ENCODE assay signal across 8 cellular contexts in genomic region chr10:86755454-86755739, GRCh38. TPM values are rescaled to one million over a fixed set of nuclear protein-coding genes. Genes with fewer than 3 reads are reported as not detected.
DNase-seq lines count a peak whose midpoint lies in the region; ATAC-seq lines count a peak whose summit lies in the region.

No MANE protein-coding gene starts in this region.

- no peaks in the 10 kb centered on the region for H3K9me3 ChIP-seq in iPS-15b (ENCODE audit: control insufficient read depth, insufficient read depth, low read length)
- H3K9me3 ChIP-seq in subcutaneous abdominal adipose tissue (ENCODE audit: control insufficient read depth in 5 of 5, low read length in 5 of 5) = no peaks in the 10 kb centered on the region

- H3K4me1 Mint-ChIP-seq in T-helper 1 cell treated with Interleukin-12 subunit alpha and Interleukin-12 subunit beta and Interleukin-4 antibody, amounts not matched to agents 30 μg/mL and 1 μg/mL, for 36 hours (ENCODE audit: low read depth) = peaks cover 30% of the 10 kb centered on the region
- peaks cover 53% of the 10 kb centered on the region for H3K4me1 Mint-ChIP-seq in activated CD4-positive, alpha-beta memory T cell treated with anti-CD3 and anti-CD28 coated beads, Interleukin-2, amount 10 ng/mL, durations not matched to agents 7 days and 5 days

- POLR2A ChIA-PET in activated CD4-positive, alpha-beta memory T cell treated with anti-CD3 and anti-CD28 coated beads, Interleukin-2, amount 10 ng/mL, durations not matched to agents 7 days and 5 days (lab: Charles Lee) = interaction anchor here (3.9 kb wide), 1 partner anchor 44 kb away, joined by 31 read pairs; no protein-coding TSS in a partner anchor

- H3K27me3 Mint-ChIP-seq in T-helper 1 cell treated with Interleukin-12 subunit alpha and Interleukin-12 subunit beta and Interleukin-4 antibody, amounts not matched to agents 30 μg/mL and 1 μg/mL, for 36 hours (ENCODE audit: low read depth) = peaks cover 47% of the 10 kb centered on the region
- H3K27me3 Mint-ChIP-seq in activated CD4-positive, alpha-beta memory T cell treated with anti-CD3 and anti-CD28 coated beads, Interleukin-2, amount 10 ng/mL, durations not matched to agents 7 days and 5 days = peaks cover 13% of the 10 kb centered on the region

- no peaks in the 10 kb centered on the region for H3K27me3 ChIP-seq in iPS-15b (ENCODE audit: control insufficient read depth, insufficient read depth, low read length)
- H3K27me3 ChIP-seq in subcutaneous abdominal adipose tissue (ENCODE audit: control insufficient read depth in 5 of 5, insufficient read depth in 4 of 5, low read length in 5 of 5) = peaks cover 0 to 5% (median 0%) of the 10 kb centered on the region in 5 donors

- ATAC-seq in GM21360 (IDR thresholded peaks at IDR 0.05; ENCODE audit: unreplicated experiment) (no peak), GM18873 (IDR thresholded peaks at IDR 0.05; ENCODE audit: low FRiP score, unreplicated experiment) (no peak)

- DNase-seq in T-helper 1 cell (no peak), AML-193 (lab: John Stamatoyannopoulos, UW) (no peak)
- DNase-seq in activated CD4-positive, alpha-beta memory T cell treated with anti-CD3 and anti-CD28 coated beads, Interleukin-2, amount 10 ng/mL, durations not matched to agents 7 days and 5 days = no peak

- peaks cover 7% of the 10 kb centered on the region for H3K36me3 Mint-ChIP-seq in T-helper 1 cell treated with Interleukin-12 subunit alpha and Interleukin-12 subunit beta and Interleukin-4 antibody, amounts not matched to agents 30 μg/mL and 1 μg/mL, for 36 hours (ENCODE audit: low read depth)
- peaks cover 7% of the 10 kb centered on the region for H3K36me3 Mint-ChIP-seq in activated CD4-positive, alpha-beta memory T cell treated with anti-CD3 and anti-CD28 coated beads, Interleukin-2, amount 10 ng/mL, durations not matched to agents 7 days and 5 days (ENCODE audit: low read depth)

- H3K9ac ChIP-seq in iPS-15b (ENCODE audit: low read depth, low read length) (peak overlapping the region; percentile 92), subcutaneous abdominal adipose tissue (ENCODE audit: low read length in 5 of 5) (peak overlapping the region; percentile 40 to 94 (median 91))

- H3K4me3 ChIP-seq in iPS-15b (ENCODE audit: low read depth, low read length) (peak overlapping the region; percentile 83), subcutaneous abdominal adipose tissue (ENCODE audit: low read depth in 1 of 5, low read length in 5 of 5) (peak overlapping the region; percentile 74 to 88 (median 75))

- H3K27ac Mint-ChIP-seq in T-helper 1 cell treated with Interleukin-12 subunit alpha and Interleukin-12 subunit beta and Interleukin-4 antibody, amounts not matched to agents 30 μg/mL and 1 μg/mL, for 36 hours = peak overlapping the region; percentile 62
- H3K27ac Mint-ChIP-seq in activated CD4-positive, alpha-beta memory T cell treated with anti-CD3 and anti-CD28 coated beads, Interleukin-2, amount 10 ng/mL, durations not matched to agents 7 days and 5 days = peak overlapping the region; percentile 53

- no peaks in the 10 kb centered on the region for H3K36me3 ChIP-seq in iPS-15b (ENCODE audit: control insufficient read depth, insufficient read depth, low read length)
- H3K36me3 ChIP-seq in subcutaneous abdominal adipose tissue (ENCODE audit: control insufficient read depth in 5 of 5, insufficient read depth in 5 of 5, low read length in 5 of 5) = no peaks in the 10 kb centered on the region

- no peaks in the 10 kb centered on the region for H3K9me3 Mint-ChIP-seq in T-helper 1 cell treated with Interleukin-12 subunit alpha and Interleukin-12 subunit beta and Interleukin-4 antibody, amounts not matched to agents 30 μg/mL and 1 μg/mL, for 36 hours
- H3K9me3 Mint-ChIP-seq in activated CD4-positive, alpha-beta memory T cell treated with anti-CD3 and anti-CD28 coated beads, Interleukin-2, amount 10 ng/mL, durations not matched to agents 7 days and 5 days = no peaks in the 10 kb centered on the region

- H3K4me3 Mint-ChIP-seq in T-helper 1 cell treated with Interleukin-12 subunit alpha and Interleukin-12 subunit beta and Interleukin-4 antibody, amounts not matched to agents 30 μg/mL and 1 μg/mL, for 36 hours = peak overlapping the region; percentile 83
- peak overlapping the region; percentile 79 for H3K4me3 Mint-ChIP-seq in activated CD4-positive, alpha-beta memory T cell treated with anti-CD3 and anti-CD28 coated beads, Interleukin-2, amount 10 ng/mL, durations not matched to agents 7 days and 5 days

- CTCF ChIA-PET in activated CD4-positive, alpha-beta memory T cell treated with anti-CD3 and anti-CD28 coated beads, Interleukin-2, amount 10 ng/mL, durations not matched to agents 7 days and 5 days (lab: Charles Lee) = no interaction called here

- H3K27ac ChIP-seq in subcutaneous abdominal adipose tissue (ENCODE audit: low read depth, low read length) = peak overlapping the region; percentile 92

- H3K4me1 ChIP-seq in iPS-15b (ENCODE audit: control insufficient read depth, insufficient read depth, low read length) = peaks cover 7% of the 10 kb centered on the region
- H3K4me1 ChIP-seq in subcutaneous abdominal adipose tissue (ENCODE audit: control insufficient read depth in 5 of 5, insufficient read depth in 5 of 5, low read length in 5 of 5) = peaks cover 2 to 41% (median 31%) of the 10 kb centered on the region in 5 donors

RNA-seq across cellular contexts. Expression of gene BMPR1A, which starts 1.0 kb away (rescaled TPM):
- 10 to 100 TPM; 14.8 to 17.2 TPM for total RNA-seq in activated CD4-positive, alpha-beta memory T cell treated with anti-CD3 and anti-CD28 coated beads, Interleukin-2, amount 10 ng/mL, durations not matched to agents 7 days and 5 days
